In genomic region chr14:35326364-35326763, GRCh38 we compare ENCODE assay signal across 2 cellular contexts.
TF ChIP-seq lines count a peak whose summit lies in the region.

No MANE protein-coding gene starts in this region.

TF ChIP-seq in H1, 55 proteins besides CTCF, POLR2A, EP300 and RAD21:
- no peak for TF ChIP-seq SUZ12 (IDR thresholded peaks at IDR 0.05; ENCODE audit: low read length)
- no peak for TF ChIP-seq RXRA (IDR thresholded peaks at IDR 0.05; ENCODE audit: insufficient read depth, low read depth, low read length)

TF ChIP-seq in HepG2, 621 proteins besides CTCF, POLR2A, EP300 and RAD21:
- TF ChIP-seq HOXA7 (CRISPR knock-in tag; IDR thresholded peaks at IDR 0.05) (no peak), YEATS4 (CRISPR knock-in tag; IDR thresholded peaks at IDR 0.05; ENCODE audit: borderline replicate concordance) (0 out of 2 replicates have a peak, but pooled peaks have one; percentile 32)
